In genomic region chr4:6777636-6778281, GRCh38 we compare ENCODE assay signal across 13 cellular contexts. TPM values are rescaled to one million over a fixed set of nuclear protein-coding genes. Genes with fewer than 3 reads are reported as not detected.
DNase-seq lines count a peak whose midpoint lies in the region; ATAC-seq, FAIRE-seq and TF ChIP-seq lines count a peak whose summit lies in the region.
"Had no signal": no experiment of that assay in that cellular context is flagged by ENCODE, and none has a peak within 500 bp of the region (broad histone marks: within the 10 kb centered on the region; RNA-seq: fewer than 3 reads in every experiment).

No MANE protein-coding gene starts in this region.

- POLR2A ChIA-PET in CD8-positive, alpha-beta memory T cell (lab: Charles Lee), result no interaction called here
- POLR2A ChIA-PET in naive thymus-derived CD4-positive, alpha-beta T cell (lab: Charles Lee), result interaction anchor here (0.5 to 1.7 kb wide), 4 partner anchors 9 to 209 kb away, joined by 3 to 4 read pairs (median 3); partner anchors contain the start of gene BLOC1S4

- no peaks in the 10 kb centered on the region for H3K9me3 ChIP-seq in CD8-positive, alpha-beta memory T cell (ENCODE audit: low read length)
- no peaks in the 10 kb centered on the region for H3K9me3 ChIP-seq in T-helper 17 cell (ENCODE audit: control insufficient read depth, low read length, poor library complexity, severe bottlenecking)
- H3K9me3 ChIP-seq in naive thymus-derived CD4-positive, alpha-beta T cell (ENCODE audit: control insufficient read depth in 2 of 3, low read length in 3 of 3), result no peaks in the 10 kb centered on the region
- H3K9me3 ChIP-seq: thoracic aorta had no signal

- H3K36me3 ChIP-seq in CD8-positive, alpha-beta memory T cell (ENCODE audit: insufficient read depth, low read length), result no peaks in the 10 kb centered on the region
- no peaks in the 10 kb centered on the region for H3K36me3 ChIP-seq in naive thymus-derived CD4-positive, alpha-beta T cell (ENCODE audit: control insufficient read depth in 2 of 3, insufficient read depth in 3 of 3, low read length in 3 of 3)
- H3K36me3 ChIP-seq: thoracic aorta had no signal

- H3K4me1 Mint-ChIP-seq in CD8-positive, alpha-beta memory T cell, result peaks cover 51 to 57% (median 53%) of the 10 kb centered on the region in 3 donors
- peaks cover 28% of the 10 kb centered on the region for H3K4me1 Mint-ChIP-seq in T-helper 17 cell
- H3K4me1 Mint-ChIP-seq in naive thymus-derived CD4-positive, alpha-beta T cell, result peaks cover 22 to 65% (median 58%) of the 10 kb centered on the region in 7 donors
- H3K4me1 Mint-ChIP-seq in osteocyte (ENCODE audit: unreplicated experiment), result peaks cover 27% of the 10 kb centered on the region

- FAIRE-seq in GM18507 (lab: Jason Lieb, UNC) (peak; percentile 29), RCC 7860 (lab: Jason Lieb, UNC) (no peak)

- intact Hi-C loops in naive thymus-derived CD4-positive, alpha-beta T cell (cut with micrococcal nuclease), result no loop called here

- no peaks in the 10 kb centered on the region for H3K9me3 Mint-ChIP-seq in CD8-positive, alpha-beta memory T cell
- H3K9me3 Mint-ChIP-seq in naive thymus-derived CD4-positive, alpha-beta T cell, result no peaks in the 10 kb centered on the region
- H3K9me3 Mint-ChIP-seq in osteocyte (ENCODE audit: unreplicated experiment), result no peaks in the 10 kb centered on the region

- H3K4me1 ChIP-seq in CD8-positive, alpha-beta memory T cell (ENCODE audit: insufficient read depth, low read length), result peaks cover 36% of the 10 kb centered on the region
- peaks cover 11 to 12% of the 10 kb centered on the region in 2 donors for H3K4me1 ChIP-seq in naive thymus-derived CD4-positive, alpha-beta T cell (ENCODE audit: control insufficient read depth in 2 of 2, insufficient read depth in 2 of 2, low read length in 2 of 2)

- DNase-seq in CD8-positive, alpha-beta memory T cell, result peak in 1 of 5 donors; percentile 25
- DNase-seq in GM18507 (ENCODE audit: extremely low spot score, insufficient read length, low read depth), result no peak
- no peak for DNase-seq in T-helper 17 cell
- no peak for DNase-seq in naive thymus-derived CD4-positive, alpha-beta T cell
- no peak for DNase-seq in RCC 7860 (ENCODE audit: low spot score)
- no peak for DNase-seq in osteocyte (ENCODE audit: extremely low spot score, unreplicated experiment)
- no peak for DNase-seq in HK-2 (ENCODE audit: unreplicated experiment)
- DNase-seq: DMS79 treated with DMSO at 0.1 percent for 48 hours; GOT3; kidney glomerular epithelial cell; NCI-H510A; stimulated activated CD4-positive, alpha-beta T cell treated with anti-CD3 and anti-CD28 coated beads, Interleukin-2, amount 100 ng/mL, for 48 hours had no signal

- peak overlapping the region; percentile 12 for H3K27ac ChIP-seq in CD8-positive, alpha-beta memory T cell (ENCODE audit: low read depth, low read length)
- no peak overlapping the region for H3K27ac ChIP-seq in naive thymus-derived CD4-positive, alpha-beta T cell (ENCODE audit: low read depth, low read length)
- H3K27ac ChIP-seq: thoracic aorta had no signal

- H3K4me3 ChIP-seq in CD8-positive, alpha-beta memory T cell (ENCODE audit: low read length), result no peak overlapping the region
- H3K4me3 ChIP-seq in naive thymus-derived CD4-positive, alpha-beta T cell (ENCODE audit: low read length), result no peak overlapping the region
- H3K4me3 ChIP-seq: thoracic aorta had no signal

- ATAC-seq in T-helper 17 cell, result no peak
- ATAC-seq in naive thymus-derived CD4-positive, alpha-beta T cell, result no peak

- peak overlapping the region; percentile 24 to 78 (median 61) for H3K4me3 Mint-ChIP-seq in CD8-positive, alpha-beta memory T cell
- H3K4me3 Mint-ChIP-seq in T-helper 17 cell (peak overlapping the region; percentile 78), osteocyte (ENCODE audit: unreplicated experiment) (no peak overlapping the region)
- H3K4me3 Mint-ChIP-seq in naive thymus-derived CD4-positive, alpha-beta T cell, result peak overlapping the region in 9 of 10 donors; percentile 10 to 62 (median 53)

- H3K36me3 Mint-ChIP-seq in CD8-positive, alpha-beta memory T cell, result no peaks in the 10 kb centered on the region
- H3K36me3 Mint-ChIP-seq in T-helper 17 cell (ENCODE audit: low read depth), result no peaks in the 10 kb centered on the region
- H3K36me3 Mint-ChIP-seq in naive thymus-derived CD4-positive, alpha-beta T cell, result no peaks in the 10 kb centered on the region
- H3K36me3 Mint-ChIP-seq in osteocyte (ENCODE audit: unreplicated experiment), result no peaks in the 10 kb centered on the region

- H3K27ac Mint-ChIP-seq in CD8-positive, alpha-beta memory T cell, result peak overlapping the region; percentile 71 to 99 (median 94)
- H3K27ac Mint-ChIP-seq in T-helper 17 cell (peak overlapping the region; percentile 49), osteocyte (ENCODE audit: unreplicated experiment) (no peak overlapping the region)
- H3K27ac Mint-ChIP-seq in naive thymus-derived CD4-positive, alpha-beta T cell, result peak overlapping the region; percentile 71 to 92 (median 80)

- CTCF ChIA-PET in CD8-positive, alpha-beta memory T cell (lab: Charles Lee), result interaction anchor here (1.0 kb wide), 1 partner anchor 96 kb away, joined by 4 read pairs; no protein-coding TSS in a partner anchor
- CTCF ChIA-PET in naive thymus-derived CD4-positive, alpha-beta T cell (lab: Charles Lee), result interaction anchor here (1.3 kb wide), 1 partner anchor 131 kb away, joined by 5 read pairs; the partner anchor contains the start of gene TBC1D14

- H3K27me3 Mint-ChIP-seq in CD8-positive, alpha-beta memory T cell, result no peaks in the 10 kb centered on the region
- H3K27me3 Mint-ChIP-seq in T-helper 17 cell (peaks cover 17% of the 10 kb centered on the region), osteocyte (ENCODE audit: unreplicated experiment) (peaks cover 10% of the 10 kb centered on the region)
- H3K27me3 Mint-ChIP-seq in naive thymus-derived CD4-positive, alpha-beta T cell, result peaks cover 0 to 7% (median 0%) of the 10 kb centered on the region in 5 donors

- no peak for TF ChIP-seq CTCF in osteocyte (IDR thresholded peaks at IDR 0.05)

- H3K27me3 ChIP-seq in CD8-positive, alpha-beta memory T cell (ENCODE audit: insufficient read depth, low read length, poor library complexity, severe bottlenecking), result no peaks in the 10 kb centered on the region
- H3K27me3 ChIP-seq in naive thymus-derived CD4-positive, alpha-beta T cell (ENCODE audit: control insufficient read depth in 2 of 2, insufficient read depth in 2 of 2, low read length in 2 of 2), result no peaks in the 10 kb centered on the region

RNA-seq across cellular contexts. Expression of gene KIAA0232, which starts 4.8 kb away (rescaled TPM):
- total RNA-seq in CD8-positive, alpha-beta memory T cell, result 10 to 100 TPM; 16.0 to 16.4 TPM
- 13.6 TPM for polyA plus RNA-seq in CD8-positive, alpha-beta memory T cell
- total RNA-seq in T-helper 17 cell (10 to 100 TPM; 16.1 to 16.7 TPM), osteocyte (27.1 and 30.9 TPM in 2 replicates)
- 10 to 100 TPM; 15.7 to 24.2 (median 19.8) TPM for total RNA-seq in naive thymus-derived CD4-positive, alpha-beta T cell
- polyA plus RNA-seq in naive thymus-derived CD4-positive, alpha-beta T cell, result 10 to 100 TPM; 12.0 to 13.3 TPM
